Comparison of ENCODE assay signal across 9 cellular contexts in the genomic region with DNA sequence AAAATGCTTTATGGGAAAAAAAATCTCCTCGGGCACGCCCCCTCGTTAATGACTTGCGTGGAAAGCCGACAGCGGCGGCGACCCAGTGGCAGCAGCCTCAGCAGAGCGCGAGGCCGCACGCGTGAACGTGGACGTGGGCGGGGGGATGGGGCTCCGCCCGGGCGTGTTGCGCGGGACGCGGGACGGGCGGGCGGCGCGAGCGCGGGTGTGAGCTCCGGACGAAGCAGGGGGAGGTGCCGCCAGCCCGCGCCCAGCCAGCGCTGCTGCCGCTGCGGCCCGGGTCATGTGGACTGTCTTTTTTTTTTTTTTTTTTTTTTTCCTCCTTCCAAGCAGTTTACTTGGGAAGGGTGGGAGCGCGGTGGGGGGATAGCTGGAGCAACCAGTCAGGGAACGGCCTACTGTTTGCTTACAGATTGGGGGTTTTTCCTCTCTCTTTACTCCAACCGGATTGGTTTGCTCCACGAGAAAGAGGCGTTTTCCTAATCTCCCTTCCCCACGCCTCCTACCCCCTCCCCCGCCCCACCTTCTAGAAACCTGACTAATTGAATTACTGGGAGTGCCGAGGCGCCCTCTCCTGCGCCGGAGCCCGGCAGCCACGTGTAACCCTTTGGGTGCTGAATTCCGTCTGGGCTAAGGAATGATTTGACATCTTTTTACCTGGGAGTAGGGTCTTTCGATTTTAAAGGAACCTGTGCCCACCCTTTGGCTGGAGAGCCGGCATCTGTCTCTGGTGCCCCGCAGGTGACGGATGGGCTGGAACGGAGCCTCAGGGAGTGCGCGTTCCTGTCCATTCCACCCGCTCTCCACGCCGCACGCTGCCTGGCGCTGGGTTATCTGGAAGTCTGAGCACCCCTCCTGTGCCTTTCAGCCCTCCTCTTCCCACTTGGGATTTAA. TPM values are rescaled to one million over a fixed set of nuclear protein-coding genes. Genes with fewer than 3 reads are reported as not detected.
DNase-seq lines count a peak whose midpoint lies in the region; ATAC-seq and TF ChIP-seq lines count a peak whose summit lies in the region.
"Had no signal": no experiment of that assay in that cellular context is flagged by ENCODE, and none has a peak within 500 bp of the region (broad histone marks: within the 10 kb centered on the region; RNA-seq: fewer than 3 reads in every experiment).

No MANE protein-coding gene starts in this region.

- DNase-seq in CD8-positive, alpha-beta T cell = no peak
- peak; percentile 80 for DNase-seq in HEK293T (ENCODE audit: extremely low spot score)
- DNase-seq in NCI-H446 treated with DMSO at 0.1 percent for 48 hours (lab: John Stamatoyannopoulos, UW) = peak; percentile 98
- peak; percentile 37 for DNase-seq in activated naive CD4-positive, alpha-beta T cell treated with anti-CD3 and anti-CD28 coated beads for 36 hours
- peak; percentile 75 for DNase-seq in foreskin melanocyte
- DNase-seq in naive thymus-derived CD8-positive, alpha-beta T cell = peak in 4 of 10 donors; percentile 5 to 13 (median 6)
- peak in 1 of 2 donors; percentile 96 for DNase-seq in vagina (ENCODE audit: extremely low spot score in 2 of 2)

- TF ChIP-seq POLR2A in vagina (IDR thresholded peaks at IDR 0.05) = peak in 1 of 2 donors; percentile 19

- peak overlapping the region; percentile 87 for H3K4me3 Mint-ChIP-seq in CD8-positive, alpha-beta T cell
- H3K4me3 Mint-ChIP-seq in activated naive CD4-positive, alpha-beta T cell treated with anti-CD3 and anti-CD28 coated beads for 36 hours = peak overlapping the region; percentile 71
- peak overlapping the region; percentile 79 to 97 (median 86) for H3K4me3 Mint-ChIP-seq in naive thymus-derived CD8-positive, alpha-beta T cell

- H3K4me1 Mint-ChIP-seq in CD8-positive, alpha-beta T cell (ENCODE audit: low read depth) = peaks cover 34% of the 10 kb centered on the region
- peaks cover 29% of the 10 kb centered on the region for H3K4me1 Mint-ChIP-seq in activated naive CD4-positive, alpha-beta T cell treated with anti-CD3 and anti-CD28 coated beads for 36 hours (ENCODE audit: low read depth)
- peaks cover 19 to 43% (median 31%) of the 10 kb centered on the region in 4 donors for H3K4me1 Mint-ChIP-seq in naive thymus-derived CD8-positive, alpha-beta T cell

- intact Hi-C loops in CD8-positive, alpha-beta T cell (cut with DNase I, micrococcal nuclease) = loop anchor here in 1 of 2 experiments (10.0 kb wide), 1 partner anchor 672 kb away; no protein-coding TSS in a partner anchor
- intact Hi-C loops in activated naive CD4-positive, alpha-beta T cell treated with anti-CD3 and anti-CD28 coated beads for 36 hours (cut with micrococcal nuclease) = loop anchor here (2.0 to 5.0 kb wide), 6 partner anchors 100 to 710 kb away; partner anchors contain the start of gene FBXL17
- intact Hi-C loops in vagina (cut with DNase I) = no loop called here

- H3K27ac Mint-ChIP-seq in CD8-positive, alpha-beta T cell = no peak overlapping the region
- H3K27ac Mint-ChIP-seq in activated naive CD4-positive, alpha-beta T cell treated with anti-CD3 and anti-CD28 coated beads for 36 hours = no peak overlapping the region
- H3K27ac Mint-ChIP-seq in naive thymus-derived CD8-positive, alpha-beta T cell = no peak overlapping the region

- H3K36me3 ChIP-seq in CD8-positive, alpha-beta T cell (ENCODE audit: insufficient read depth, low read length) = no peaks in the 10 kb centered on the region
- H3K36me3 ChIP-seq in vagina = no peaks in the 10 kb centered on the region

- H3K27me3 ChIP-seq in CD8-positive, alpha-beta T cell (ENCODE audit: insufficient read depth, low read length) = peaks cover 21% of the 10 kb centered on the region
- H3K27me3 ChIP-seq in vagina = no peaks in the 10 kb centered on the region

- CTCF ChIA-PET in CD8-positive, alpha-beta T cell (lab: Charles Lee) = no interaction called here
- CTCF ChIA-PET in HEK293T (lab: Yijun Ruan, JAX) = interaction anchor here (0.7 to 1.7 kb wide), 2 partner anchors 101 to 216 kb away, joined by 3 to 6 read pairs; no protein-coding TSS in a partner anchor
- CTCF ChIA-PET in activated naive CD4-positive, alpha-beta T cell treated with anti-CD3 and anti-CD28 coated beads for 36 hours (lab: Charles Lee) = interaction anchor here (0.6 kb wide), 2 partner anchors 202 to 1236 kb away, joined by 3 read pairs; no protein-coding TSS in a partner anchor

- peaks cover 70% of the 10 kb centered on the region for H3K27me3 Mint-ChIP-seq in CD8-positive, alpha-beta T cell (ENCODE audit: low read depth)
- peaks cover 65% of the 10 kb centered on the region for H3K27me3 Mint-ChIP-seq in activated naive CD4-positive, alpha-beta T cell treated with anti-CD3 and anti-CD28 coated beads for 36 hours (ENCODE audit: low read depth)
- peaks cover 33 to 82% (median 61%) of the 10 kb centered on the region in 5 donors for H3K27me3 Mint-ChIP-seq in naive thymus-derived CD8-positive, alpha-beta T cell

- H3K36me3 Mint-ChIP-seq in CD8-positive, alpha-beta T cell = no peaks in the 10 kb centered on the region
- no peaks in the 10 kb centered on the region for H3K36me3 Mint-ChIP-seq in activated naive CD4-positive, alpha-beta T cell treated with anti-CD3 and anti-CD28 coated beads for 36 hours (ENCODE audit: low read depth)
- H3K36me3 Mint-ChIP-seq in naive thymus-derived CD8-positive, alpha-beta T cell = peaks cover 0 to 6% (median 0%) of the 10 kb centered on the region in 3 donors

- H3K4me1 ChIP-seq in CD8-positive, alpha-beta T cell (ENCODE audit: insufficient read depth, low read length) = peaks cover 28% of the 10 kb centered on the region
- peaks cover 20% of the 10 kb centered on the region for H3K4me1 ChIP-seq in vagina

- H3K27ac ChIP-seq in CD8-positive, alpha-beta T cell (ENCODE audit: low read depth, low read length) = no peak overlapping the region
- peak overlapping the region; percentile 91 for H3K27ac ChIP-seq in vagina

- no peaks in the 10 kb centered on the region for H3K9me3 ChIP-seq in CD8-positive, alpha-beta T cell (ENCODE audit: low read length)
- H3K9me3 ChIP-seq in vagina = no peaks in the 10 kb centered on the region

- no peaks in the 10 kb centered on the region for H3K9me3 Mint-ChIP-seq in CD8-positive, alpha-beta T cell
- H3K9me3 Mint-ChIP-seq in activated naive CD4-positive, alpha-beta T cell treated with anti-CD3 and anti-CD28 coated beads for 36 hours = no peaks in the 10 kb centered on the region
- H3K9me3 Mint-ChIP-seq in naive thymus-derived CD8-positive, alpha-beta T cell = peaks cover 0 to 2% (median 0%) of the 10 kb centered on the region in 9 donors

- POLR2A ChIA-PET in CD8-positive, alpha-beta T cell (lab: Charles Lee) = no interaction called here
- POLR2A ChIA-PET in HEK293T (lab: Yijun Ruan, JAX) = interaction anchor here (0.8 to 1.3 kb wide), 8 partner anchors 9 to 230 kb away, joined by 3 to 4 read pairs (median 4); no protein-coding TSS in a partner anchor
- POLR2A ChIA-PET in naive thymus-derived CD8-positive, alpha-beta T cell (lab: Charles Lee) = no interaction called here

- TF ChIP-seq CTCF in CD8-positive, alpha-beta T cell (IDR thresholded peaks at IDR 0.05) = no peak
- no peak for TF ChIP-seq CTCF in vagina (IDR thresholded peaks at IDR 0.05)

- H3K4me3 ChIP-seq in CD8-positive, alpha-beta T cell (ENCODE audit: low read depth, low read length) = peak overlapping the region; percentile 44
- H3K4me3 ChIP-seq in vagina = peak overlapping the region; percentile 39 to 74

- peak; percentile 31 for ATAC-seq in CD8-positive, alpha-beta T cell
- ATAC-seq in naive thymus-derived CD8-positive, alpha-beta T cell = no peak
- no peak for ATAC-seq in GM19463 (IDR thresholded peaks at IDR 0.05; ENCODE audit: unreplicated experiment)

TF ChIP-seq in HEK293T, 16 proteins besides CTCF, POLR2A, EP300 and RAD21:
- no peak for TF ChIP-seq HDGF (IDR thresholded peaks at IDR 0.05; ENCODE audit: borderline replicate concordance)
- TF ChIP-seq SP1 (IDR thresholded peaks at IDR 0.05) = no peak
- peak; percentile 58; the same call in 1 of the 2 replicates for TF ChIP-seq LEF1 (IDR thresholded peaks at IDR 0.05; ENCODE audit: borderline replicate concordance)
- peak; percentile 69 for TF ChIP-seq L3MBTL2 (conservative IDR thresholded peaks at IDR 0.05)
- TF ChIP-seq FOXK2 (IDR thresholded peaks at IDR 0.05) = no peak
- peak; percentile 97 for TF ChIP-seq TARDBP (IDR thresholded peaks at IDR 0.05)
- TF ChIP-seq PKNOX1 (IDR thresholded peaks at IDR 0.05) = 0 out of 2 replicates have a peak, but pooled peaks have one; percentile 15
- TF ChIP-seq ARNT (IDR thresholded peaks at IDR 0.05) = no peak
- TF ChIP-seq ZNF384 (IDR thresholded peaks at IDR 0.05) = peak; percentile 95

RNA-seq across cellular contexts. Expression of gene EFNA5, which starts 1.7 kb away (rescaled TPM):
- not detected for total RNA-seq in CD8-positive, alpha-beta T cell
- total RNA-seq in activated naive CD4-positive, alpha-beta T cell treated with anti-CD3 and anti-CD28 coated beads for 36 hours = not detected
- not detected for total RNA-seq in naive thymus-derived CD8-positive, alpha-beta T cell
- under 1 TPM in 1 of 3 donors, not detected in 2; 0.03 TPM for polyA plus RNA-seq in naive thymus-derived CD8-positive, alpha-beta T cell
- 11.8 TPM for total RNA-seq in vagina
- total RNA-seq: T-helper 1 cell treated with Interleukin-12 subunit alpha and Interleukin-12 subunit beta and Interleukin-4 antibody, amounts not matched to agents 30 ng/mL and 1 ng/mL, for 36 hours had no signal

Comparison
In these comparisons a context has a peak if more than half of its experiments do, and no peak if none do; other contexts are left out.
1. DNase-seq: peak in HEK293T (single experiment), NCI-H446 treated with DMSO at 0.1 percent for 48 hours (single experiment), activated naive CD4-positive, alpha-beta T cell treated with anti-CD3 and anti-CD28 coated beads for 36 hours (single experiment) and foreskin melanocyte (single experiment); none in CD8-positive, alpha-beta T cell (0 of 7).
2. RNA of gene EFNA5, which starts 1.7 kb away (total RNA-seq): 11.8 TPM in vagina (single experiment); not detected in naive thymus-derived CD8-positive, alpha-beta T cell, not detected in CD8-positive, alpha-beta T cell and not detected in activated naive CD4-positive, alpha-beta T cell treated with anti-CD3 and anti-CD28 coated beads for 36 hours; every median in the first group is over 10 times any median in the second.
3. Peak in every context shown above with its lines, with median percentiles within 50 percentile points of each other: H3K4me3 Mint-ChIP-seq.